In genomic region chr4:15482842-15483241, GRCh38 we compare ENCODE assay signal across 11 cellular contexts. TPM values are rescaled to one million over a fixed set of nuclear protein-coding genes. Genes with fewer than 3 reads are reported as not detected.
"Had no signal": no experiment of that assay in that cellular context is flagged by ENCODE, and none has a peak within 500 bp of the region (broad histone marks: within the 10 kb centered on the region; RNA-seq: fewer than 3 reads in every experiment).

No MANE protein-coding gene starts in this region.

- DNase-seq: activated B cell treated with CpG ODN at 0.5 μM for 24 hours; activated naive CD4-positive, alpha-beta T cell treated with anti-CD3 and anti-CD28 coated beads, Interleukin-2, amount 50 U/mL, for 16 hours; adrenal gland; body of pancreas; dorsolateral prefrontal cortex; naive thymus-derived CD4-positive, alpha-beta T cell; nucleus accumbens; SW 1271 had no signal

- H3K4me1 Mint-ChIP-seq: activated B cell treated with CpG ODN at 0.5 μM for 24 hours; naive thymus-derived CD4-positive, alpha-beta T cell; stimulated activated effector memory CD8-positive, alpha-beta T cell treated with anti-CD3 and anti-CD28 coated beads, Interleukin-12 subunit alpha, Interleukin-12 subunit beta, amount 100 ng/mL, for 72 hours had no signal

- H3K27ac Mint-ChIP-seq: activated B cell treated with CpG ODN at 0.5 μM for 24 hours; activated T-helper 2 cell treated with anti-CD3 and anti-CD28 coated beads, Interferon-gamma antibody, Interleukin-2, Interleukin-4, amounts not matched to agents 10 μg/mL and 5 μg/mL and 100 μg/mL, durations not matched to agents 14 hours and 24 hours and 36 hours; naive thymus-derived CD4-positive, alpha-beta T cell; stimulated activated effector memory CD8-positive, alpha-beta T cell treated with anti-CD3 and anti-CD28 coated beads, Interleukin-12 subunit alpha, Interleukin-12 subunit beta, amount 100 ng/mL, for 72 hours; T-helper 2 cell treated with Interferon-gamma antibody and Interleukin-4, amounts not matched to agents 5 μg/mL and 100 μg/mL, for 36 hours had no signal

- H3K9me3 Mint-ChIP-seq: activated T-helper 2 cell treated with anti-CD3 and anti-CD28 coated beads, Interferon-gamma antibody, Interleukin-2, Interleukin-4, amounts not matched to agents 10 μg/mL and 5 μg/mL and 100 μg/mL, durations not matched to agents 14 hours and 24 hours and 36 hours; T-helper 2 cell treated with Interferon-gamma antibody and Interleukin-4, amounts not matched to agents 5 μg/mL and 100 μg/mL, for 36 hours had no signal

- H3K27me3 Mint-ChIP-seq: activated B cell treated with CpG ODN at 0.5 μM for 24 hours had no signal

- H3K36me3 Mint-ChIP-seq: stimulated activated effector memory CD8-positive, alpha-beta T cell treated with anti-CD3 and anti-CD28 coated beads, Interleukin-12 subunit alpha, Interleukin-12 subunit beta, amount 100 ng/mL, for 72 hours had no signal

- H3K4me3 Mint-ChIP-seq: activated B cell treated with CpG ODN at 0.5 μM for 24 hours; naive thymus-derived CD4-positive, alpha-beta T cell; stimulated activated effector memory CD8-positive, alpha-beta T cell treated with anti-CD3 and anti-CD28 coated beads, Interleukin-12 subunit alpha, Interleukin-12 subunit beta, amount 100 ng/mL, for 72 hours; T-helper 2 cell treated with Interferon-gamma antibody and Interleukin-4, amounts not matched to agents 5 μg/mL and 100 μg/mL, for 36 hours had no signal

RNA-seq across cellular contexts. Expression of gene CC2D2A, which starts 13.2 kb away (rescaled TPM):
- polyA plus RNA-seq: naive thymus-derived CD4-positive, alpha-beta T cell had no signal

RNA-seq across cellular contexts. Expression of gene C1QTNF7, which starts 55.0 kb away (rescaled TPM):
- polyA plus RNA-seq: naive thymus-derived CD4-positive, alpha-beta T cell had no signal
